21 cellular contexts compared by ENCODE assay signal in genomic region chr3:87268646-87269211, GRCh38. TPM values are rescaled to one million over a fixed set of nuclear protein-coding genes. Genes with fewer than 3 reads are reported as not detected.
DNase-seq lines count a peak whose midpoint lies in the region; ATAC-seq lines count a peak whose summit lies in the region.
"Had no signal": no experiment of that assay in that cellular context is flagged by ENCODE, and none has a peak within 500 bp of the region (broad histone marks: within the 10 kb centered on the region; RNA-seq: fewer than 3 reads in every experiment).

No MANE protein-coding gene starts in this region.

- no peaks in the 10 kb centered on the region for H3K9me3 ChIP-seq in SJCRH30 (replicated peaks)
- H3K9me3 ChIP-seq: Caco-2, HAP-1, psoas muscle, tibial artery had no signal

- no peak overlapping the region for H3K27ac ChIP-seq in SJCRH30
- H3K27ac ChIP-seq: cardiac muscle cell, HL-60, psoas muscle, tibial artery had no signal

- no peaks in the 10 kb centered on the region; the same call in 1 of the 2 replicates for H3K4me1 ChIP-seq in SJCRH30
- H3K4me1 ChIP-seq: Caco-2, HAP-1, psoas muscle, tibial artery had no signal

- DNase-seq in NCI-H345 (lab: John Stamatoyannopoulos, UW): peak; percentile 26
- no peak for DNase-seq in NCI-H345 treated with DMSO at 0.1 percent for 48 hours (lab: John Stamatoyannopoulos, UW; ENCODE audit: unreplicated experiment)
- DNase-seq in HCEC 1CT: peak; percentile 11
- peak; percentile 10 to 45 for DNase-seq in SJCRH30
- peak; percentile 38 for DNase-seq in iris pigment epithelial cell (ENCODE audit: low read depth)
- DNase-seq in SHP77 (lab: John Stamatoyannopoulos, UW): no peak
- no peak for DNase-seq in DMS53 (lab: John Stamatoyannopoulos, UW)
- DNase-seq: ACHN; activated CD4-positive, alpha-beta memory T cell treated with anti-CD3 and anti-CD28 coated beads, Interleukin-2, amount 10 ng/mL, durations not matched to agents 7 days and 5 days; activated gamma-delta T cell treated with Interleukin-2 at 50 U/mL for 16 hours; Caco-2; kidney; NCI-H82; psoas muscle; T1000; tibial artery had no signal

- no peaks in the 10 kb centered on the region for H3K36me3 ChIP-seq in SJCRH30
- H3K36me3 ChIP-seq: cardiac muscle cell, HAP-1, tibial artery had no signal

- H3K4me3 ChIP-seq in SJCRH30: no peak overlapping the region
- H3K4me3 ChIP-seq: cardiac muscle cell, HAP-1, psoas muscle, tibial artery had no signal

- H3K27me3 ChIP-seq in SJCRH30: no peaks in the 10 kb centered on the region
- H3K27me3 ChIP-seq: cardiac muscle cell, tibial artery had no signal

- ATAC-seq in HG02642 (IDR thresholded peaks at IDR 0.05; ENCODE audit: poor library complexity, unreplicated experiment): no peak
- ATAC-seq: psoas muscle had no signal

RNA-seq across cellular contexts. Expression of gene POU1F1, which starts 7.7 kb away (rescaled TPM):
- not detected in 2 replicates for total RNA-seq in SJCRH30 (2014; rRNA removed; shearing (Covaris generic))
- total RNA-seq: activated CD4-positive, alpha-beta memory T cell treated with anti-CD3 and anti-CD28 coated beads, Interleukin-2, amount 10 ng/mL, durations not matched to agents 7 days and 5 days; Caco-2; cardiac muscle cell; glomerular endothelial cell; kidney; psoas muscle had no signal

RNA-seq across cellular contexts. Expression of gene CHMP2B, which starts 41.6 kb away (rescaled TPM):
- 39.6 and 44.7 TPM in 2 replicates for total RNA-seq in SJCRH30 (2014; rRNA removed; shearing (Covaris generic))

Comparison
In these comparisons a context has a peak if more than half of its experiments do, and no peak if none do; other contexts are left out.
1. DNase-seq: peak in NCI-H345 (single experiment), HCEC 1CT (single experiment), SJCRH30 (2 of 2) and iris pigment epithelial cell (single experiment); none in NCI-H345 treated with DMSO at 0.1 percent for 48 hours (single experiment), SHP77 (0 of 2) and DMS53 (single experiment).